Comparison of ENCODE assay signal across 17 cellular contexts in the genomic region with DNA sequence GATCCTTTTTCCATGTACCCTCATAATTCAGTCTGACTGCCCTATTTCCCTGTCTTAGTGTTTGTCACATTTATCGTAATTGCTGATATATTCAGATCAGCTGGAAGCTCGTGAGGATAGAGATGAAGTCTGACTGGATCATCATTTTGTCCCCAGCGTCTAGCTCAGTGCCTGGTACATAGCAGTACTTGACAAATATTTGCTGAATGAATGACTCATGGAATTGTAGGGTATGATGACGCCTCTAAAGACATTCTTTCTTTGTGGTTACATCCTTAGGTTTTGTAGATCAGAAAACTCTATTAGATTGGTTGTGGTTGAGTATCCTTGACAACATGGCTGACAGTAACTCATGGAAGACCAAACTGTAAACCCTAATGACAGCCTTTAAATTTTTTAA.
DNase-seq lines count a peak whose midpoint lies in the region; ATAC-seq and TF ChIP-seq lines count a peak whose summit lies in the region.
"Had no signal": no experiment of that assay in that cellular context is flagged by ENCODE, and none has a peak within 500 bp of the region (broad histone marks: within the 10 kb centered on the region; RNA-seq: fewer than 3 reads in every experiment).

No MANE protein-coding gene starts in this region.

- peak overlapping the region; percentile 92 for H3K27ac ChIP-seq in osteoblast (ENCODE audit: low read depth, low read length)
- H3K27ac ChIP-seq in CD8-positive, alpha-beta T cell (ENCODE audit: low read depth, low read length) = no peak overlapping the region
- H3K27ac ChIP-seq: epithelial cell of prostate, spleen had no signal

- H3K4me3 Mint-ChIP-seq in activated T-helper 17 cell treated with anti-CD3 and anti-CD28 coated beads, Interleukin-2, amount 50 U/mL, for 72 hours = no peak overlapping the region
- H3K4me3 Mint-ChIP-seq in CD8-positive, alpha-beta T cell = no peak overlapping the region
- H3K4me3 Mint-ChIP-seq: activated CD4-positive, alpha-beta memory T cell treated with anti-CD3 and anti-CD28 coated beads for 36 hours had no signal

- H3K4me1 ChIP-seq in osteoblast (ENCODE audit: insufficient read depth, low read length) = peaks cover 44% of the 10 kb centered on the region
- no peaks in the 10 kb centered on the region for H3K4me1 ChIP-seq in CD8-positive, alpha-beta T cell (ENCODE audit: insufficient read depth, low read length)
- H3K4me1 ChIP-seq: spleen had no signal

- no peaks in the 10 kb centered on the region for H3K9me3 Mint-ChIP-seq in activated T-helper 17 cell treated with anti-CD3 and anti-CD28 coated beads, Interleukin-2, amount 50 U/mL, for 72 hours
- no peaks in the 10 kb centered on the region for H3K9me3 Mint-ChIP-seq in CD8-positive, alpha-beta T cell
- H3K9me3 Mint-ChIP-seq: activated CD4-positive, alpha-beta memory T cell treated with anti-CD3 and anti-CD28 coated beads for 36 hours had no signal

- CTCF ChIA-PET in CD8-positive, alpha-beta T cell (lab: Charles Lee) = interaction anchor here (0.9 kb wide), 1 partner anchor 43 kb away, joined by 3 read pairs; no protein-coding TSS in a partner anchor

- POLR2A ChIA-PET in CD8-positive, alpha-beta T cell (lab: Charles Lee) = no interaction called here

- H3K4me2 ChIP-seq in osteoblast (ENCODE audit: insufficient read depth, low read length) = no peak overlapping the region

- intact Hi-C loops in CD8-positive, alpha-beta T cell (cut with DNase I, micrococcal nuclease) = no loop called here

- peak; percentile 96 for DNase-seq in EH (ENCODE audit: low read depth)
- peak; percentile 75 for DNase-seq in NCI-H226
- peak; percentile 37 for DNase-seq in epithelial cell of esophagus (ENCODE audit: low read depth)
- peak; percentile 90 for DNase-seq in osteoblast (ENCODE audit: insufficient read length, low spot score, missing footprints)
- DNase-seq in GM13977 (ENCODE audit: low spot score) = no peak
- no peak for DNase-seq in CD8-positive, alpha-beta T cell
- no peak for DNase-seq in HUDEP-2 (lab: John Stamatoyannopoulos, UW; ENCODE audit: unreplicated experiment in 76 of 76)
- DNase-seq: activated CD4-positive, alpha-beta memory T cell treated with anti-CD3 and anti-CD28 coated beads for 36 hours; activated naive CD4-positive, alpha-beta T cell; cerebellar nuclear complex; mesendoderm; NCI-H1436 treated with DMSO at 0.1 percent for 48 hours; NCI-H526; nucleus accumbens; spleen had no signal

- H3K4me3 ChIP-seq in epithelial cell of esophagus (ENCODE audit: low read length) (no peak overlapping the region), osteoblast (ENCODE audit: insufficient read depth, low read length) (no peak overlapping the region)
- H3K4me3 ChIP-seq in CD8-positive, alpha-beta T cell (ENCODE audit: low read depth, low read length) = no peak overlapping the region
- H3K4me3 ChIP-seq: spleen had no signal

- H3K27me3 Mint-ChIP-seq in activated T-helper 17 cell treated with anti-CD3 and anti-CD28 coated beads, Interleukin-2, amount 50 U/mL, for 72 hours = no peaks in the 10 kb centered on the region
- H3K27me3 Mint-ChIP-seq in CD8-positive, alpha-beta T cell (ENCODE audit: low read depth) = no peaks in the 10 kb centered on the region
- H3K27me3 Mint-ChIP-seq: activated CD4-positive, alpha-beta memory T cell treated with anti-CD3 and anti-CD28 coated beads for 36 hours had no signal

- H4K20me1 ChIP-seq in osteoblast (ENCODE audit: insufficient read depth, low read length) = no peaks in the 10 kb centered on the region

- H3K79me2 ChIP-seq in osteoblast (ENCODE audit: insufficient read depth, low read length) = peaks cover 2% of the 10 kb centered on the region

- H3K27ac Mint-ChIP-seq in activated T-helper 17 cell treated with anti-CD3 and anti-CD28 coated beads, Interleukin-2, amount 50 U/mL, for 72 hours = no peak overlapping the region
- H3K27ac Mint-ChIP-seq in CD8-positive, alpha-beta T cell = no peak overlapping the region
- H3K27ac Mint-ChIP-seq: activated CD4-positive, alpha-beta memory T cell treated with anti-CD3 and anti-CD28 coated beads for 36 hours had no signal

- H3K27me3 ChIP-seq in osteoblast (ENCODE audit: insufficient read depth, low read length) = no peaks in the 10 kb centered on the region
- no peaks in the 10 kb centered on the region for H3K27me3 ChIP-seq in CD8-positive, alpha-beta T cell (ENCODE audit: insufficient read depth, low read length)
- H3K27me3 ChIP-seq: spleen had no signal

- no peak for TF ChIP-seq CTCF in epithelial cell of esophagus (IDR thresholded peaks at IDR 0.05; ENCODE audit: insufficient read depth, low read depth, low read length, missing control alignments)
- TF ChIP-seq CTCF in osteoblast (IDR thresholded peaks at IDR 0.05; ENCODE audit: extremely low read depth, low read depth, low read length) = no peak
- no peak for TF ChIP-seq CTCF in GM13977 (IDR thresholded peaks at IDR 0.05; ENCODE audit: extremely low read depth, insufficient read depth, missing control alignments)
- no peak for TF ChIP-seq CTCF in CD8-positive, alpha-beta T cell (IDR thresholded peaks at IDR 0.05)

- peaks cover 3% of the 10 kb centered on the region for H3K4me1 Mint-ChIP-seq in activated T-helper 17 cell treated with anti-CD3 and anti-CD28 coated beads, Interleukin-2, amount 50 U/mL, for 72 hours
- H3K4me1 Mint-ChIP-seq in CD8-positive, alpha-beta T cell (ENCODE audit: low read depth) = no peaks in the 10 kb centered on the region

- no peak overlapping the region for H2AFZ ChIP-seq in osteoblast (ENCODE audit: low read length)

- in situ Hi-C loops in GM13977 (cut with MboI; ENCODE audit: low pct_unique_long_range_greater_than_20kb, low sequenced_read_pairs, unreplicated experiment) = no loop called here

- peaks cover 96% of the 10 kb centered on the region for H3K36me3 Mint-ChIP-seq in activated T-helper 17 cell treated with anti-CD3 and anti-CD28 coated beads, Interleukin-2, amount 50 U/mL, for 72 hours (ENCODE audit: low read depth)
- peaks cover 37% of the 10 kb centered on the region for H3K36me3 Mint-ChIP-seq in CD8-positive, alpha-beta T cell

- no peak for ATAC-seq in activated T-helper 17 cell treated with anti-CD3 and anti-CD28 coated beads, Interleukin-2, amount 50 U/mL, for 72 hours (replicated peaks)
- ATAC-seq in CD8-positive, alpha-beta T cell = no peak

- peaks cover 52% of the 10 kb centered on the region for H3K36me3 ChIP-seq in osteoblast (ENCODE audit: insufficient read depth, low read length)
- H3K36me3 ChIP-seq in CD8-positive, alpha-beta T cell (ENCODE audit: insufficient read depth, low read length) = no peaks in the 10 kb centered on the region

- no peaks in the 10 kb centered on the region for H3K9me3 ChIP-seq in osteoblast (ENCODE audit: low read depth, low read length)
- no peaks in the 10 kb centered on the region for H3K9me3 ChIP-seq in CD8-positive, alpha-beta T cell (ENCODE audit: low read length)
- H3K9me3 ChIP-seq: spleen had no signal

Comparison
In these comparisons a context has a peak if more than half of its experiments do, and no peak if none do; other contexts are left out.
1. DNase-seq: peak in EH (single experiment), NCI-H226 (single experiment), epithelial cell of esophagus (single experiment) and osteoblast (single experiment); none in GM13977 (single experiment), CD8-positive, alpha-beta T cell (0 of 7) and HUDEP-2 (0 of 76).